Comparison of ENCODE assay signal across 4 cellular contexts in genomic region chr18:31494705-31495244, GRCh38. TPM values are rescaled to one million over a fixed set of nuclear protein-coding genes. Genes with fewer than 3 reads are reported as not detected.
"Had no signal": no experiment of that assay in that cellular context is flagged by ENCODE, and none has a peak within 500 bp of the region (broad histone marks: within the 10 kb centered on the region; RNA-seq: fewer than 3 reads in every experiment).

No MANE protein-coding gene starts in this region.

RNA-seq across cellular contexts. Expression of gene DSG2, which starts 3.2 kb away (rescaled TPM):
- polyA plus RNA-seq: GM23248 had no signal

RNA-seq across cellular contexts. Expression of gene DSG3, which starts 47.2 kb away (rescaled TPM):
- total RNA-seq: GM23248, H4, HT-29, IMR-90 had no signal
- polyA plus RNA-seq: GM23248, IMR-90 had no signal
